ENCODE assay signal across 8 cellular contexts in genomic region chr9:62838024-62838718, GRCh38.
DNase-seq lines count a peak whose midpoint lies in the region; ATAC-seq and TF ChIP-seq lines count a peak whose summit lies in the region.
"Not testable (repeated sequence)": the region's sequence is repeated elsewhere in the genome, so short reads cannot be mapped to it uniquely, and the experiment has no call there.

No MANE protein-coding gene starts in this region.

- H3K9me3 Mint-ChIP-seq in activated naive CD4-positive, alpha-beta T cell treated with anti-CD3 and anti-CD28 coated beads, Interleukin-2, amount 50 U/mL, for 24 hours = not testable (repeated sequence)
- peaks cover 0 to 12% (median 6%) of the 10 kb centered on the region in 11 donors for H3K9me3 Mint-ChIP-seq in naive thymus-derived CD4-positive, alpha-beta T cell

- not testable (repeated sequence) for H3K9me2 ChIP-seq in SK-N-SH

- DNase-seq in CD1c-positive myeloid dendritic cell (ENCODE audit: extremely low spot score) = peak; percentile 94
- peak; percentile 90 for DNase-seq in SK-N-SH
- DNase-seq in fibroblast of villous mesenchyme (ENCODE audit: low read depth) = peak; percentile 78
- DNase-seq in naive thymus-derived CD4-positive, alpha-beta T cell = peak; percentile 78 to 95 (median 89)
- DNase-seq in stimulated activated CD8-positive, alpha-beta memory T cell treated with anti-CD3 and anti-CD28 coated beads, Interleukin-12 subunit alpha, Interleukin-12 subunit beta, amount 100 ng/mL, for 4 hours (ENCODE audit: low read depth) = peak; percentile 97

- not testable (repeated sequence) for H3K36me3 Mint-ChIP-seq in activated naive CD4-positive, alpha-beta T cell treated with anti-CD3 and anti-CD28 coated beads, Interleukin-2, amount 50 U/mL, for 24 hours; naive thymus-derived CD4-positive, alpha-beta T cell

- CTCF ChIA-PET in SK-N-SH (lab: Yijun Ruan, JAX); naive thymus-derived CD4-positive, alpha-beta T cell (lab: Charles Lee): not testable (repeated sequence)

- H4K20me1 ChIP-seq in SK-N-SH (ENCODE audit: insufficient read depth) = not testable (repeated sequence)

- under 1% methylated on average over 24 of the region's 60 CpGs for WGBS in SK-N-SH (ENCODE audit: low lambda C conversion rate)

- peak overlapping the region; percentile 86 for H3K4me3 Mint-ChIP-seq in activated naive CD4-positive, alpha-beta T cell treated with anti-CD3 and anti-CD28 coated beads, Interleukin-2, amount 50 U/mL, for 24 hours
- peak overlapping the region; percentile 84 to 95 (median 88) for H3K4me3 Mint-ChIP-seq in naive thymus-derived CD4-positive, alpha-beta T cell

- H2AFZ ChIP-seq in SK-N-SH (ENCODE audit: low read depth) = not testable (repeated sequence)

- not testable (repeated sequence) for H3K79me2 ChIP-seq in SK-N-SH (ENCODE audit: insufficient read depth)

- peak overlapping the region; percentile 43 to 54 for H3K4me3 ChIP-seq in SK-N-SH (ENCODE audit: low read depth in 2 of 2, low read length in 1 of 2)
- peak overlapping the region; percentile 54 for H3K4me3 ChIP-seq in fibroblast of villous mesenchyme (ENCODE audit: low read depth, low read length)
- peak overlapping the region; percentile 55 for H3K4me3 ChIP-seq in naive thymus-derived CD4-positive, alpha-beta T cell (ENCODE audit: low read length)

- not testable (repeated sequence) for H3K27me3 ChIP-seq in SK-N-SH (ENCODE audit: insufficient read depth); naive thymus-derived CD4-positive, alpha-beta T cell (ENCODE audit: control insufficient read depth in 2 of 2, insufficient read depth in 2 of 2, low read length in 2 of 2)

- not testable (repeated sequence) for H3F3A ChIP-seq in SK-N-SH (replicated peaks; ENCODE audit: insufficient read depth)

- not testable (repeated sequence) for TF ChIP-seq RAD21 in SK-N-SH (IDR thresholded peaks at IDR 0.05; ENCODE audit: low read length)

- POLR2A ChIA-PET in SK-N-SH (lab: Yijun Ruan, JAX) = interaction anchor here (0.8 kb wide), 1 partner anchor 37 kb away, joined by 4 read pairs; no protein-coding TSS in a partner anchor
- POLR2A ChIA-PET in naive thymus-derived CD4-positive, alpha-beta T cell (lab: Charles Lee) = not testable (repeated sequence)

- H3K36me3 ChIP-seq in SK-N-SH (replicated peaks in 1 of 2; ENCODE audit: control insufficient read depth in 1 of 2, insufficient read depth in 2 of 2, low read length in 1 of 2); naive thymus-derived CD4-positive, alpha-beta T cell (ENCODE audit: control insufficient read depth in 2 of 3, insufficient read depth in 3 of 3, low read length in 3 of 3): not testable (repeated sequence)

- peak overlapping the region; percentile 87 for H3K4me2 ChIP-seq in SK-N-SH

- H3K9me3 ChIP-seq in SK-N-SH; naive thymus-derived CD4-positive, alpha-beta T cell (ENCODE audit: control insufficient read depth in 2 of 3, low read length in 3 of 3): not testable (repeated sequence)

- not testable (repeated sequence) for H3K4me1 Mint-ChIP-seq in activated naive CD4-positive, alpha-beta T cell treated with anti-CD3 and anti-CD28 coated beads, Interleukin-2, amount 50 U/mL, for 24 hours; naive thymus-derived CD4-positive, alpha-beta T cell

- H3K4me1 ChIP-seq in SK-N-SH (ENCODE audit: control insufficient read depth in 1 of 2, insufficient read depth in 2 of 2, low read depth in 1 of 2, low read length in 1 of 2); naive thymus-derived CD4-positive, alpha-beta T cell (ENCODE audit: control insufficient read depth in 2 of 2, insufficient read depth in 2 of 2, low read length in 2 of 2): not testable (repeated sequence)

- TF ChIP-seq EP300 in SK-N-SH (IDR thresholded peaks at IDR 0.05; ENCODE audit: borderline replicate concordance in 1 of 2, low read depth in 1 of 2, low read length in 1 of 2) = not testable (repeated sequence)

- H3K27ac Mint-ChIP-seq in activated naive CD4-positive, alpha-beta T cell treated with anti-CD3 and anti-CD28 coated beads, Interleukin-2, amount 50 U/mL, for 24 hours = peak overlapping the region; percentile 66
- H3K27ac Mint-ChIP-seq in naive thymus-derived CD4-positive, alpha-beta T cell = peak overlapping the region; percentile 59 to 93 (median 86)

- H3K27me3 Mint-ChIP-seq in activated naive CD4-positive, alpha-beta T cell treated with anti-CD3 and anti-CD28 coated beads, Interleukin-2, amount 50 U/mL, for 24 hours = not testable (repeated sequence)
- peaks cover 9 to 24% (median 21%) of the 10 kb centered on the region in 5 donors for H3K27me3 Mint-ChIP-seq in naive thymus-derived CD4-positive, alpha-beta T cell

- peak; percentile 100 for ATAC-seq in GM19397 (IDR thresholded peaks at IDR 0.05; ENCODE audit: unreplicated experiment)
- peak; percentile 99 for ATAC-seq in HG03139 (IDR thresholded peaks at IDR 0.05; ENCODE audit: unreplicated experiment)
- peak; percentile 99 for ATAC-seq in naive thymus-derived CD4-positive, alpha-beta T cell

- intact Hi-C loops in naive thymus-derived CD4-positive, alpha-beta T cell (cut with micrococcal nuclease) = not testable (repeated sequence)

- peak overlapping the region in 1 of 2 experiments; percentile 91; a peak in 2 of 4 replicates for H3K27ac ChIP-seq in SK-N-SH (ENCODE audit: low read depth in 2 of 2, low read length in 1 of 2)
- H3K27ac ChIP-seq in naive thymus-derived CD4-positive, alpha-beta T cell (ENCODE audit: low read depth, low read length) = peak overlapping the region; percentile 42

- not testable (repeated sequence) for TF ChIP-seq CTCF in SK-N-SH (IDR thresholded peaks at IDR 0.05); fibroblast of villous mesenchyme (IDR thresholded peaks at IDR 0.05; ENCODE audit: insufficient read depth, low read depth, low read length)

- H3K9ac ChIP-seq in SK-N-SH = not testable (repeated sequence)

TF ChIP-seq in SK-N-SH, 30 proteins besides CTCF, POLR2A, EP300 and RAD21:
- peak; percentile 35; the same call in 1 of the 2 replicates for TF ChIP-seq RCOR1 (IDR thresholded peaks at IDR 0.05; ENCODE audit: low read length)
- peak; percentile 44; the same call in 1 of the 2 replicates for TF ChIP-seq ZBTB33 (IDR thresholded peaks at IDR 0.05; ENCODE audit: borderline replicate concordance, low read depth)
- peak; percentile 94 for TF ChIP-seq CHD2 (IDR thresholded peaks at IDR 0.05; ENCODE audit: low read length, partially characterized antibody)
- TF ChIP-seq NRF1 (IDR thresholded peaks at IDR 0.05; ENCODE audit: low read depth, low read length) = peak; percentile 87
- TF ChIP-seq MAX (IDR thresholded peaks at IDR 0.05; ENCODE audit: low read depth) = peak; percentile 73
- peak; percentile 28; the same call in 1 of the 2 replicates for TF ChIP-seq POLR2AphosphoS5 (IDR thresholded peaks at IDR 0.05; ENCODE audit: low read depth, low read length)
- TF ChIP-seq TAF1 (IDR thresholded peaks at IDR 0.05; ENCODE audit: borderline replicate concordance, low read depth, low read length) = 0 out of 2 replicates have a peak, but pooled peaks have one; percentile 38
- 0 out of 2 replicates have a peak, but pooled peaks have one; percentile 26 for TF ChIP-seq REST (IDR thresholded peaks at IDR 0.05; ENCODE audit: low read depth, low read length)
- peak; percentile 18; the same call in 1 of the 2 replicates for TF ChIP-seq SIN3A (IDR thresholded peaks at IDR 0.05; ENCODE audit: borderline replicate concordance, low read depth, low read length)
- TF ChIP-seq MXI1 (IDR thresholded peaks at IDR 0.05; ENCODE audit: low read depth, low read length) = peak; percentile 65
